11 cellular contexts compared by ENCODE assay signal in genomic region chr18:2857491-2858063, GRCh38. TPM values are rescaled to one million over a fixed set of nuclear protein-coding genes. Genes with fewer than 3 reads are reported as not detected.
A peak's percentile ranks its signal among the peaks of the same experiment; 100 is the strongest.
DNase-seq lines count a peak whose midpoint lies in the region; ATAC-seq and TF ChIP-seq lines count a peak whose summit lies in the region.
"Had no signal": no experiment of that assay in that cellular context is flagged by ENCODE, and none has a peak within 500 bp of the region (broad histone marks: within the 10 kb centered on the region; RNA-seq: fewer than 3 reads in every experiment).

No MANE protein-coding gene starts in this region.

- H3K4me2 ChIP-seq in OCI-LY7 (ENCODE audit: low read length) = no peak overlapping the region

- H3K9me3 Mint-ChIP-seq in naive thymus-derived CD4-positive, alpha-beta T cell = peaks cover 0 to 11% (median 3%) of the 10 kb centered on the region in 11 donors
- no peaks in the 10 kb centered on the region for H3K9me3 Mint-ChIP-seq in activated T-helper 17 cell treated with anti-CD3 and anti-CD28 coated beads, Interleukin-2, amount 50 U/mL, for 72 hours
- H3K9me3 Mint-ChIP-seq in natural killer cell treated with Interleukin-12 subunit alpha and Interleukin-12 subunit beta and Interleukin-15 and Interleukin-18, amount 100 ng/mL, for 72 hours = no peaks in the 10 kb centered on the region

- peaks cover 7 to 15% (median 11%) of the 10 kb centered on the region in 7 donors for H3K4me1 Mint-ChIP-seq in naive thymus-derived CD4-positive, alpha-beta T cell
- H3K4me1 Mint-ChIP-seq in activated T-helper 17 cell treated with anti-CD3 and anti-CD28 coated beads, Interleukin-2, amount 50 U/mL, for 72 hours = peaks cover 6% of the 10 kb centered on the region
- H3K4me1 Mint-ChIP-seq in natural killer cell treated with Interleukin-12 subunit alpha and Interleukin-12 subunit beta and Interleukin-15 and Interleukin-18, amount 100 ng/mL, for 72 hours (ENCODE audit: low read depth in 2 of 2) = peaks cover 4 to 5% of the 10 kb centered on the region in 2 donors

- no peaks in the 10 kb centered on the region for H4K20me1 ChIP-seq in OCI-LY7 (ENCODE audit: insufficient read depth, low read length)

- peaks cover 0 to 10% (median 0%) of the 10 kb centered on the region in 5 donors for H3K36me3 Mint-ChIP-seq in naive thymus-derived CD4-positive, alpha-beta T cell
- no peaks in the 10 kb centered on the region for H3K36me3 Mint-ChIP-seq in activated T-helper 17 cell treated with anti-CD3 and anti-CD28 coated beads, Interleukin-2, amount 50 U/mL, for 72 hours (ENCODE audit: low read depth)
- no peaks in the 10 kb centered on the region for H3K36me3 Mint-ChIP-seq in natural killer cell treated with Interleukin-12 subunit alpha and Interleukin-12 subunit beta and Interleukin-15 and Interleukin-18, amount 100 ng/mL, for 72 hours

- no peak overlapping the region for H3K4me3 Mint-ChIP-seq in naive thymus-derived CD4-positive, alpha-beta T cell
- no peak overlapping the region for H3K4me3 Mint-ChIP-seq in activated T-helper 17 cell treated with anti-CD3 and anti-CD28 coated beads, Interleukin-2, amount 50 U/mL, for 72 hours
- no peak overlapping the region for H3K4me3 Mint-ChIP-seq in natural killer cell treated with Interleukin-12 subunit alpha and Interleukin-12 subunit beta and Interleukin-15 and Interleukin-18, amount 100 ng/mL, for 72 hours
- H3K4me3 Mint-ChIP-seq: activated T-cell treated with anti-CD3 and anti-CD28 coated beads, Interleukin-2, amount 50 U/mL, for 4 hours had no signal

- DNase-seq in A172 (ENCODE audit: low spot score) (peak; percentile 19), NB4 (ENCODE audit: low read depth) (peak; percentile 96), fibroblast of the aortic adventitia (ENCODE audit: low read depth) (peak; percentile 100), OCI-LY7 (ENCODE audit: low spot score) (no peak)
- DNase-seq in naive thymus-derived CD4-positive, alpha-beta T cell = no peak
- DNase-seq in natural killer cell treated with Interleukin-12 subunit alpha and Interleukin-12 subunit beta and Interleukin-15 and Interleukin-18, amount 100 ng/mL, for 72 hours (ENCODE audit: low spot score) = no peak
- no peak for DNase-seq in effector CD4-positive, alpha-beta T cell
- DNase-seq: activated T-cell treated with anti-CD3 and anti-CD28 coated beads, Interleukin-2, amount 50 U/mL, for 4 hours had no signal

- H2AFZ ChIP-seq in OCI-LY7 (ENCODE audit: low read length) = no peak overlapping the region

- H3K27ac Mint-ChIP-seq in naive thymus-derived CD4-positive, alpha-beta T cell = no peak overlapping the region
- no peak overlapping the region for H3K27ac Mint-ChIP-seq in activated T-helper 17 cell treated with anti-CD3 and anti-CD28 coated beads, Interleukin-2, amount 50 U/mL, for 72 hours
- no peak overlapping the region for H3K27ac Mint-ChIP-seq in natural killer cell treated with Interleukin-12 subunit alpha and Interleukin-12 subunit beta and Interleukin-15 and Interleukin-18, amount 100 ng/mL, for 72 hours

- no peak for TF ChIP-seq CTCF in NB4 (IDR thresholded peaks at IDR 0.05; ENCODE audit: low read depth, low read length)
- no peak for TF ChIP-seq CTCF in fibroblast of the aortic adventitia (IDR thresholded peaks at IDR 0.05; ENCODE audit: insufficient read depth, low read length)
- no peak for TF ChIP-seq CTCF in OCI-LY7 (conservative IDR thresholded peaks at IDR 0.05; ENCODE audit: low read length)

- H3K4me3 ChIP-seq in NB4 (ENCODE audit: low read depth, low read length) = peak overlapping the region; percentile 52
- H3K4me3 ChIP-seq in fibroblast of the aortic adventitia (ENCODE audit: low read depth, low read length) = no peak overlapping the region
- no peak overlapping the region for H3K4me3 ChIP-seq in naive thymus-derived CD4-positive, alpha-beta T cell (ENCODE audit: low read length)
- no peak overlapping the region for H3K4me3 ChIP-seq in OCI-LY7 (ENCODE audit: low read depth, low read length, poor library complexity, severe bottlenecking)
- H3K4me3 ChIP-seq: GM12878, HAP-1 had no signal

- CTCF ChIA-PET in naive thymus-derived CD4-positive, alpha-beta T cell (lab: Charles Lee) = no interaction called here
- CTCF ChIA-PET in OCI-LY7 (lab: Charles Lee; ENCODE audit: unreplicated experiment) = no interaction called here

- no peaks in the 10 kb centered on the region for H3K36me3 ChIP-seq in naive thymus-derived CD4-positive, alpha-beta T cell (ENCODE audit: control insufficient read depth in 2 of 3, insufficient read depth in 3 of 3, low read length in 3 of 3)
- H3K36me3 ChIP-seq in OCI-LY7 (ENCODE audit: insufficient read depth, low read length) = no peaks in the 10 kb centered on the region
- H3K36me3 ChIP-seq: HAP-1 had no signal

- H3K79me2 ChIP-seq in OCI-LY7 (ENCODE audit: insufficient read depth, low read depth, low read length) = no peaks in the 10 kb centered on the region

- POLR2A ChIA-PET in naive thymus-derived CD4-positive, alpha-beta T cell (lab: Charles Lee) = interaction anchor here (0.6 kb wide), 1 partner anchor 596 kb away, joined by 3 read pairs; no protein-coding TSS in a partner anchor
- POLR2A ChIA-PET in OCI-LY7 (lab: Charles Lee) = no interaction called here

- no peaks in the 10 kb centered on the region for H3K9me2 ChIP-seq in OCI-LY7 (ENCODE audit: insufficient read depth, low read length)

- no peaks in the 10 kb centered on the region for H3K27me3 ChIP-seq in naive thymus-derived CD4-positive, alpha-beta T cell (ENCODE audit: control insufficient read depth in 2 of 2, insufficient read depth in 2 of 2, low read length in 2 of 2)

- intact Hi-C loops in naive thymus-derived CD4-positive, alpha-beta T cell (cut with micrococcal nuclease) = no loop called here
- intact Hi-C loops in OCI-LY7 (cut with micrococcal nuclease; ENCODE audit: unreplicated experiment) = no loop called here

- H3K27ac ChIP-seq in naive thymus-derived CD4-positive, alpha-beta T cell (ENCODE audit: low read depth, low read length) = no peak overlapping the region
- H3K27ac ChIP-seq in OCI-LY7 (ENCODE audit: low read depth, low read length, poor library complexity, severe bottlenecking) = no peak overlapping the region

- peaks cover 0 to 3% of the 10 kb centered on the region in 2 donors for H3K4me1 ChIP-seq in naive thymus-derived CD4-positive, alpha-beta T cell (ENCODE audit: control insufficient read depth in 2 of 2, insufficient read depth in 2 of 2, low read length in 2 of 2)
- H3K4me1 ChIP-seq in OCI-LY7 (ENCODE audit: insufficient read depth, low read length, poor library complexity, severe bottlenecking) = no peaks in the 10 kb centered on the region
- H3K4me1 ChIP-seq: HAP-1 had no signal

- no TSS peak for BruUV-seq in OCI-LY7 (replicated peaks; lab: Mats Ljungman, UMichigan)

- ATAC-seq in naive thymus-derived CD4-positive, alpha-beta T cell = peak; percentile 69
- ATAC-seq in activated T-helper 17 cell treated with anti-CD3 and anti-CD28 coated beads, Interleukin-2, amount 50 U/mL, for 72 hours (replicated peaks) = no peak
- no peak for ATAC-seq in natural killer cell treated with Interleukin-12 subunit alpha and Interleukin-12 subunit beta and Interleukin-15 and Interleukin-18, amount 100 ng/mL, for 72 hours
- ATAC-seq: activated T-cell treated with anti-CD3 and anti-CD28 coated beads, Interleukin-2, amount 50 U/mL, for 4 hours; GM12878 had no signal

- TF ChIP-seq POLR2A in NB4 (IDR thresholded peaks at IDR 0.05; ENCODE audit: extremely low read depth, insufficient read length) = no peak

- H3K9me3 ChIP-seq in naive thymus-derived CD4-positive, alpha-beta T cell (ENCODE audit: control insufficient read depth in 2 of 3, low read length in 3 of 3) = no peaks in the 10 kb centered on the region
- H3K9me3 ChIP-seq in OCI-LY7 (ENCODE audit: low read length) = no peaks in the 10 kb centered on the region

- peaks cover 0 to 7% (median 0%) of the 10 kb centered on the region in 5 donors for H3K27me3 Mint-ChIP-seq in naive thymus-derived CD4-positive, alpha-beta T cell
- peaks cover 6% of the 10 kb centered on the region for H3K27me3 Mint-ChIP-seq in activated T-helper 17 cell treated with anti-CD3 and anti-CD28 coated beads, Interleukin-2, amount 50 U/mL, for 72 hours
- H3K27me3 Mint-ChIP-seq in natural killer cell treated with Interleukin-12 subunit alpha and Interleukin-12 subunit beta and Interleukin-15 and Interleukin-18, amount 100 ng/mL, for 72 hours = peaks cover 7 to 9% of the 10 kb centered on the region in 2 donors

RNA-seq across cellular contexts. Expression of gene EMILIN2, which starts 10.8 kb away (rescaled TPM):
- total RNA-seq in A172 (2014; rRNA removed; shearing (Covaris generic)) = 1.7 and 4.3 TPM in 2 replicates
- 11.2 and 76.0 TPM in 2 replicates for total RNA-seq in fibroblast of the aortic adventitia (ENCODE audit: low replicate concordance)
- total RNA-seq in naive thymus-derived CD4-positive, alpha-beta T cell = 10 to 100 TPM in 3 of 5 experiments, 1 to 10 TPM in 2; 6.2 to 51.1 (median 16.9) TPM
- polyA plus RNA-seq in naive thymus-derived CD4-positive, alpha-beta T cell = 1 to 10 TPM; 2.9 to 3.4 TPM
- 10 to 100 TPM; 20.7 to 28.8 TPM for total RNA-seq in activated T-helper 17 cell treated with anti-CD3 and anti-CD28 coated beads, Interleukin-2, amount 50 U/mL, for 72 hours
- 0.46 and 1.4 TPM in 2 replicates for total RNA-seq in OCI-LY7 (2014; rRNA removed; shearing (Covaris generic))
- total RNA-seq in OCI-LY7 (2022) = 0.15 and 0.39 TPM in 2 replicates
- 10 to 100 TPM; 20.8 to 49.1 TPM for total RNA-seq in natural killer cell treated with Interleukin-12 subunit alpha and Interleukin-12 subunit beta and Interleukin-15 and Interleukin-18, amount 100 ng/mL, for 72 hours

Comparison
In these comparisons a context has a peak if more than half of its experiments do, and no peak if none do; other contexts are left out.
1. DNase-seq: peak in A172 (single experiment), NB4 (single experiment) and fibroblast of the aortic adventitia (single experiment); none in naive thymus-derived CD4-positive, alpha-beta T cell (0 of 9), OCI-LY7 (single experiment), natural killer cell treated with Interleukin-12 subunit alpha and Interleukin-12 subunit beta and Interleukin-15 and Interleukin-18, amount 100 ng/mL, for 72 hours (single experiment) and effector CD4-positive, alpha-beta T cell (single experiment).